ENCODE assay signal across 10 cellular contexts in the genomic region with DNA sequence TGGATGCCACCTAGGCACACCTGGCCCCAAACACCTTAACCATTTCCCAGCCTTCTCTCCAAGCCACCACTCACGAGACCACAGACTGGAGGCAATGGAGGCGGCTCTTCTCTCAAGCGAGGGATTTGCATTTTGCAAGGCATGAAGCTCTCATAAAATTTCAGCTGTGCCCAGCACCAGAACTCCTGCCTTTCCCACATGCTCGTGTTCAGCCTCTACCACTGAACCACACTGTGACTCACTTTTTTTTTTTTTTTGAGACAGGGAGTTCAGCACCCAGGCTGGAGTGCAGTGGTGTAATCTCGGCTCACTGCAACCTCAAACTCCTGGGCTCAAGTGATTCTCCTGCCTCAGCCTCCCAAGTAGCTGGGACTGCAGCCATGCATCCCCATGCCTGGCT. TPM values are rescaled to one million over a fixed set of nuclear protein-coding genes. Genes with fewer than 3 reads are reported as not detected.
DNase-seq lines count a peak whose midpoint lies in the region; ATAC-seq, FAIRE-seq and TF ChIP-seq lines count a peak whose summit lies in the region.
"Had no signal": no experiment of that assay in that cellular context is flagged by ENCODE, and none has a peak within 500 bp of the region (broad histone marks: within the 10 kb centered on the region; RNA-seq: fewer than 3 reads in every experiment).

No MANE protein-coding gene starts in this region.

- H2AFZ ChIP-seq in keratinocyte (ENCODE audit: control insufficient read depth, low read length): peak overlapping the region; percentile 84

- H3K79me2 ChIP-seq in keratinocyte (ENCODE audit: control insufficient read depth, insufficient read depth, low read length): no peaks in the 10 kb centered on the region

- no peaks in the 10 kb centered on the region for H4K20me1 ChIP-seq in keratinocyte (ENCODE audit: control insufficient read depth, extremely low read depth, insufficient read depth, low read length)

- no peaks in the 10 kb centered on the region for H3K9me1 ChIP-seq in keratinocyte (ENCODE audit: control insufficient read depth, extremely low read depth, insufficient read depth, low read length)

- H3K27ac ChIP-seq in RWPE2 (ENCODE audit: poor library complexity, severe bottlenecking): no peak overlapping the region
- H3K27ac ChIP-seq in keratinocyte (ENCODE audit: control insufficient read depth, insufficient read depth, low read length): peak overlapping the region; percentile 12
- H3K27ac ChIP-seq: brain microvascular endothelial cell had no signal

- H3K36me3 ChIP-seq in RWPE2 (ENCODE audit: low read depth): no peaks in the 10 kb centered on the region
- no peaks in the 10 kb centered on the region for H3K36me3 ChIP-seq in keratinocyte (ENCODE audit: control insufficient read depth in 2 of 2, extremely low read depth in 1 of 2, insufficient read depth in 2 of 2, low read length in 2 of 2)
- H3K36me3 ChIP-seq: brain microvascular endothelial cell had no signal

- ATAC-seq in RWPE2 (ENCODE audit: low read depth): peak; percentile 20; the same call in 1 of the 3 replicates

- FAIRE-seq in keratinocyte (lab: Jason Lieb, UNC): no peak

- peak overlapping the region; percentile 85 for H3K4me2 ChIP-seq in keratinocyte (ENCODE audit: control insufficient read depth, extremely low read depth, insufficient read depth, low read depth, low read length)

- peak overlapping the region; percentile 58 for H3K9ac ChIP-seq in keratinocyte (ENCODE audit: control insufficient read depth, extremely low read depth, insufficient read depth, low read length)

- no peak overlapping the region for H3K4me3 ChIP-seq in RWPE2 (ENCODE audit: severe bottlenecking)
- H3K4me3 ChIP-seq in keratinocyte (ENCODE audit: control insufficient read depth in 2 of 3, extremely low read depth in 1 of 3, insufficient read depth in 2 of 3, low read depth in 1 of 3, low read length in 3 of 3): peak overlapping the region in 2 of 3 experiments; percentile 25 to 36

- H3K27me3 ChIP-seq in RWPE2 (ENCODE audit: insufficient read depth, poor library complexity, severe bottlenecking) (no peaks in the 10 kb centered on the region), keratinocyte (ENCODE audit: control insufficient read depth, extremely low read depth, insufficient read depth, low read length) (peaks cover 8% of the 10 kb centered on the region)
- H3K27me3 ChIP-seq: brain microvascular endothelial cell had no signal

- dilution Hi-C loops in keratinocyte (cut with MboI; ENCODE audit: extremely low pct_ligation_motif_present, low sequenced_read_pairs): no loop called here

- H3K9me3 ChIP-seq in RWPE2 (ENCODE audit: severe bottlenecking): no peaks in the 10 kb centered on the region
- no peaks in the 10 kb centered on the region for H3K9me3 ChIP-seq in keratinocyte (ENCODE audit: control insufficient read depth, low read depth, low read length)

- DNase-seq in EL (peak; percentile 47), RWPE2 (ENCODE audit: low spot score) (no peak), keratinocyte (ENCODE audit: low read depth, low spot score) (no peak), T1000 (lab: John Stamatoyannopoulos, UW) (no peak), globus pallidus (ENCODE audit: low spot score) (no peak), GDM1 (lab: John Stamatoyannopoulos, UW) (no peak)
- DNase-seq: brain microvascular endothelial cell, glutamatergic neuron, mesendoderm had no signal

- peaks cover 6% of the 10 kb centered on the region for H3K4me1 ChIP-seq in RWPE2 (ENCODE audit: insufficient read depth, poor library complexity, severe bottlenecking)
- H3K4me1 ChIP-seq in keratinocyte (ENCODE audit: control insufficient read depth, extremely low read depth, insufficient read depth, low read length): peaks cover 19% of the 10 kb centered on the region

- no peak for TF ChIP-seq CTCF in RWPE2 (IDR thresholded peaks at IDR 0.05; ENCODE audit: poor library complexity, severe bottlenecking)
- no peak for TF ChIP-seq CTCF in keratinocyte (optimal IDR thresholded peaks at IDR 0.05 in 1 of 3, IDR thresholded peaks at IDR 0.05 in 1 of 3, conservative IDR thresholded peaks at IDR 0.05 in 1 of 3; ENCODE audit: extremely low read depth in 1 of 3, insufficient read depth in 2 of 3, low read length in 3 of 3)

RNA-seq across cellular contexts. Expression of gene NANOS3, which starts 10.6 kb away (rescaled TPM):
- 0.18 TPM in 1 of 3 replicates, not detected in the others for polyA plus RNA-seq in keratinocyte
- not detected for polyA plus RNA-seq in keratinocyte (2011; ENCODE audit: low read depth)
- polyA plus RNA-seq in keratinocyte (2011; cell fraction: cytosol; rRNA removed): 0.40 TPM in 1 of 2 replicates, not detected in the other
- not detected in 2 replicates for polyA plus RNA-seq in keratinocyte (2011; cell fraction: nucleus; rRNA removed)
- 0.86 TPM in 1 of 2 replicates, not detected in the other for polyA plus RNA-seq in keratinocyte (2012; ENCODE audit: low replicate concordance)
- polyA minus RNA-seq in keratinocyte: 0.40 TPM in 1 of 3 replicates, not detected in the others
- not detected for polyA minus RNA-seq in keratinocyte (2011; cell fraction: cytosol; rRNA and poly(A)+ RNA removed)
- polyA minus RNA-seq in keratinocyte (2011; cell fraction: nucleus; rRNA and poly(A)+ RNA removed): not detected in 2 replicates
- polyA plus RNA-seq: IgD-negative memory B cell had no signal

RNA-seq across cellular contexts. Expression of gene BRME1, which starts 18.4 kb away (rescaled TPM):
- 0.22 to 0.57 TPM (median 0.26 TPM) in 3 replicates for polyA plus RNA-seq in keratinocyte
- not detected for polyA plus RNA-seq in keratinocyte (2011; ENCODE audit: low read depth)
- 0.17 and 0.30 TPM in 2 replicates for polyA plus RNA-seq in keratinocyte (2011; cell fraction: cytosol; rRNA removed)
- 0.43 and 0.61 TPM in 2 replicates for polyA plus RNA-seq in keratinocyte (2011; cell fraction: nucleus; rRNA removed)
- 0.44 and 0.71 TPM in 2 replicates for polyA plus RNA-seq in keratinocyte (2012; ENCODE audit: low replicate concordance)
- 0.38 to 0.56 TPM in 2 of 3 replicates, not detected in the other for polyA minus RNA-seq in keratinocyte
- polyA minus RNA-seq in keratinocyte (2011; cell fraction: cytosol; rRNA and poly(A)+ RNA removed): 1.5 TPM
- polyA minus RNA-seq in keratinocyte (2011; cell fraction: nucleus; rRNA and poly(A)+ RNA removed): not detected in 2 replicates
- polyA plus RNA-seq: IgD-negative memory B cell had no signal

RNA-seq across cellular contexts. Expression of gene CC2D1A, which starts 18.5 kb away (rescaled TPM):
- polyA plus RNA-seq in keratinocyte: 11.2 to 15.6 TPM (median 14.7 TPM) in 3 replicates
- polyA plus RNA-seq in keratinocyte (2011; ENCODE audit: low read depth): 33.3 TPM
- polyA plus RNA-seq in keratinocyte (2011; cell fraction: cytosol; rRNA removed): 6.7 and 13.2 TPM in 2 replicates
- 36.5 and 49.5 TPM in 2 replicates for polyA plus RNA-seq in keratinocyte (2011; cell fraction: nucleus; rRNA removed)
- polyA plus RNA-seq in keratinocyte (2012; ENCODE audit: low replicate concordance): 18.5 and 22.1 TPM in 2 replicates
- 13.6 to 45.7 TPM (median 15.7 TPM) in 3 replicates for polyA minus RNA-seq in keratinocyte
- polyA minus RNA-seq in keratinocyte (2011; cell fraction: cytosol; rRNA and poly(A)+ RNA removed): 17.5 TPM
- polyA minus RNA-seq in keratinocyte (2011; cell fraction: nucleus; rRNA and poly(A)+ RNA removed): 16.7 and 18.5 TPM in 2 replicates

RNA-seq across cellular contexts. Expression of gene PODNL1, which starts 50.7 kb away (rescaled TPM):
- polyA plus RNA-seq in keratinocyte: 1.0 to 2.1 TPM (median 1.5 TPM) in 3 replicates
- polyA plus RNA-seq in keratinocyte (2011; ENCODE audit: low read depth): 1.7 TPM
- 1.9 and 3.1 TPM in 2 replicates for polyA plus RNA-seq in keratinocyte (2011; cell fraction: cytosol; rRNA removed)
- 3.1 and 4.3 TPM in 2 replicates for polyA plus RNA-seq in keratinocyte (2011; cell fraction: nucleus; rRNA removed)
- polyA plus RNA-seq in keratinocyte (2012; ENCODE audit: low replicate concordance): 2.2 and 3.9 TPM in 2 replicates
- polyA minus RNA-seq in keratinocyte: 0.45 to 2.1 TPM (median 0.85 TPM) in 3 replicates
- polyA minus RNA-seq in keratinocyte (2011; cell fraction: cytosol; rRNA and poly(A)+ RNA removed): 4.0 TPM
- polyA minus RNA-seq in keratinocyte (2011; cell fraction: nucleus; rRNA and poly(A)+ RNA removed): 1.5 and 2.0 TPM in 2 replicates
- polyA plus RNA-seq: IgD-negative memory B cell had no signal
